Comparison of ENCODE assay signal across 8 cellular contexts in genomic region chr16:84672276-84673202, GRCh38. TPM values are rescaled to one million over a fixed set of nuclear protein-coding genes. Genes with fewer than 3 reads are reported as not detected.
DNase-seq lines count a peak whose midpoint lies in the region; ATAC-seq and TF ChIP-seq lines count a peak whose summit lies in the region.

No MANE protein-coding gene starts in this region.

- no peaks in the 10 kb centered on the region for H3K36me3 Mint-ChIP-seq in effector memory CD8-positive, alpha-beta T cell (ENCODE audit: insufficient read depth)
- H3K36me3 Mint-ChIP-seq in mesothelial cell of epicardium = no peaks in the 10 kb centered on the region

- no peak overlapping the region for H3K4me3 ChIP-seq in HEK293 (ENCODE audit: low read depth, low read length)

- no peaks in the 10 kb centered on the region for H3K36me3 ChIP-seq in HEK293 (ENCODE audit: control insufficient read depth in 2 of 2, insufficient read depth in 1 of 2, low read length in 2 of 2)

- ATAC-seq in effector memory CD8-positive, alpha-beta T cell (replicated peaks) = peak; percentile 96
- no peak for ATAC-seq in HG03439 (IDR thresholded peaks at IDR 0.05; ENCODE audit: unreplicated experiment)

- TF ChIP-seq CTCF in HEK293 (tag by site-specific recombination; IDR thresholded peaks at IDR 0.05) (peak; percentile 70), mesothelial cell of epicardium (IDR thresholded peaks at IDR 0.05; ENCODE audit: unreplicated experiment) (peak; percentile 76)

- H3K27ac ChIP-seq in HEK293 (ENCODE audit: extremely low read depth, low read depth, low read length) = no peak overlapping the region

- POLR2A ChIA-PET in HEK293 (lab: Yijun Ruan, JAX) = interaction anchor here (0.5 to 1.0 kb wide), 5 partner anchors 9 to 313 kb away, joined by 3 to 7 read pairs (median 4); partner anchors contain the start of gene CRISPLD2

- DNase-seq in COR-L47 (lab: John Stamatoyannopoulos, UW) = peak; percentile 56
- peak; percentile 68 to 81 for DNase-seq in NOMO-1 (lab: John Stamatoyannopoulos, UW; ENCODE audit: unreplicated experiment in 2 of 2)
- peak; percentile 41 to 79 (median 78) for DNase-seq in activated CD8-positive, alpha-beta memory T cell treated with anti-CD3 and anti-CD28 coated beads for 48 hours (ENCODE audit: low read depth in 2 of 3, low spot score in 2 of 3)
- DNase-seq in effector memory CD8-positive, alpha-beta T cell = peak; percentile 77 to 80 (median 79)
- peak; percentile 60 to 81 for DNase-seq in mesothelial cell of epicardium (ENCODE audit: low spot score in 2 of 2, unreplicated experiment in 2 of 2)
- DNase-seq in stimulated activated CD8-positive, alpha-beta memory T cell treated with anti-CD3 and anti-CD28 coated beads, Interleukin-4, amount 100 ng/mL, for 4 hours (ENCODE audit: low read depth in 2 of 2, low spot score in 1 of 2) = peak; percentile 52 to 78

- CTCF ChIA-PET in HEK293 (lab: Yijun Ruan, JAX) = interaction anchor here (0.7 to 4.0 kb wide), 39 partner anchors 9 to 833 kb away, joined by 3 to 75 read pairs (median 4); partner anchors contain the start of gene KLHL36

- H3K27ac Mint-ChIP-seq in effector memory CD8-positive, alpha-beta T cell = no peak overlapping the region
- H3K27ac Mint-ChIP-seq in mesothelial cell of epicardium = no peak overlapping the region

- H3K4me3 Mint-ChIP-seq in effector memory CD8-positive, alpha-beta T cell = no peak overlapping the region
- no peak overlapping the region for H3K4me3 Mint-ChIP-seq in mesothelial cell of epicardium

- peaks cover 4 to 8% of the 10 kb centered on the region in 2 donors for H3K4me1 Mint-ChIP-seq in effector memory CD8-positive, alpha-beta T cell (ENCODE audit: low read depth in 2 of 2)
- H3K4me1 Mint-ChIP-seq in mesothelial cell of epicardium = no peaks in the 10 kb centered on the region

- H3K9me3 ChIP-seq in HEK293 (ENCODE audit: control insufficient read depth, insufficient read depth, low read depth, low read length) = no peaks in the 10 kb centered on the region

- H3K9me3 Mint-ChIP-seq in effector memory CD8-positive, alpha-beta T cell = no peaks in the 10 kb centered on the region
- no peaks in the 10 kb centered on the region for H3K9me3 Mint-ChIP-seq in mesothelial cell of epicardium

- no peaks in the 10 kb centered on the region for H3K4me1 ChIP-seq in HEK293 (ENCODE audit: control insufficient read depth, insufficient read depth, low read length)

- H3K27me3 Mint-ChIP-seq in effector memory CD8-positive, alpha-beta T cell = peaks cover 0 to 8% of the 10 kb centered on the region in 2 donors
- H3K27me3 Mint-ChIP-seq in mesothelial cell of epicardium (ENCODE audit: low read depth) = peaks cover 2% of the 10 kb centered on the region

TF ChIP-seq in HEK293, 187 proteins besides CTCF, POLR2A, EP300 and RAD21 (continues in another document):
- no peak for TF ChIP-seq ZBTB6 (tag by site-specific recombination; IDR thresholded peaks at IDR 0.05)
- peak; percentile 76 for TF ChIP-seq GLIS1 (tag by site-specific recombination; IDR thresholded peaks at IDR 0.05)
- no peak for TF ChIP-seq ZNF174 (tag by site-specific recombination; IDR thresholded peaks at IDR 0.05)
- TF ChIP-seq ZNF660 (tag by site-specific recombination; IDR thresholded peaks at IDR 0.05) = peak; percentile 37; the same call in 1 of the 2 replicates
- TF ChIP-seq ZNF184 (tag by site-specific recombination; IDR thresholded peaks at IDR 0.05) = no peak
- TF ChIP-seq, protein P1, sequence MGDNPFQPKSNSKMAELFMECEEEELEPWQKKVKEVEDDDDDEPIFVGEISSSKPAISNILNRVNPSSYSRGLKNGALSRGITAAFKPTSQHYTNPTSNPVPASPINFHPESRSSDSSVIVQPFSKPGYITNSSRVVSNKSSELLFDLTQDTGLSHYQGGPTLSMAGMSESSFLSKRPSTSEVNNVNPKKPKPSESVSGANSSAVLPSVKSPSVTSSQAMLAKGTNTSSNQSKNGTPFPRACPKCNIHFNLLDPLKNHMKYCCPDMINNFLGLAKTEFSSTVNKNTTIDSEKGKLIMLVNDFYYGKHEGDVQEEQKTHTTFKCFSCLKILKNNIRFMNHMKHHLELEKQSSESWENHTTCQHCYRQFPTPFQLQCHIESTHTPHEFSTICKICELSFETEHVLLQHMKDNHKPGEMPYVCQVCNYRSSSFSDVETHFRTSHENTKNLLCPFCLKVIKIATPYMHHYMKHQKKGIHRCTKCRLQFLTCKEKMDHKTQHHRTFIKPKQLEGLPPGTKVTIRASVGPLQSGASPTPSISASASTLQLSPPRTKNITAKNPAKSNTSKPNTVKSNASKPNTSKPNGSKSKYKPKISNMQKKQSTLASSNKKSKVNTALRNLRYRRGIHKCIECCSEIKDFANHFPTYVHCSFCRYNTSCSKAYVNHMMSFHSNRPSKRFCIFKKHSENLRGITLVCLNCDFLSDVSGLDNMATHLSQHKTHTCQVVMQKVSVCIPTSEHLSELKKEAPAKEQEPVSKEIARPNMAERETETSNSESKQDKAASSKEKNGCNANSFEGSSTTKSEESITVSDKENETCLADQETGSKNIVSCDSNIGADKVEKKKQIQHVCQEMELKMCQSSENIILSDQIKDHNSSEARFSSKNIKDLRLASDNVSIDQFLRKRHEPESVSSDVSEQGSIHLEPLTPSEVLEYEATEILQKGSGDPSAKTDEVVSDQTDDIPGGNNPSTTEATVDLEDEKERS (tag by site-specific recombination; IDR thresholded peaks at IDR 0.05) = no peak
- TF ChIP-seq KLF7 (tag by site-specific recombination; IDR thresholded peaks at IDR 0.05; ENCODE audit: borderline replicate concordance) = no peak
- TF ChIP-seq, protein P2, sequence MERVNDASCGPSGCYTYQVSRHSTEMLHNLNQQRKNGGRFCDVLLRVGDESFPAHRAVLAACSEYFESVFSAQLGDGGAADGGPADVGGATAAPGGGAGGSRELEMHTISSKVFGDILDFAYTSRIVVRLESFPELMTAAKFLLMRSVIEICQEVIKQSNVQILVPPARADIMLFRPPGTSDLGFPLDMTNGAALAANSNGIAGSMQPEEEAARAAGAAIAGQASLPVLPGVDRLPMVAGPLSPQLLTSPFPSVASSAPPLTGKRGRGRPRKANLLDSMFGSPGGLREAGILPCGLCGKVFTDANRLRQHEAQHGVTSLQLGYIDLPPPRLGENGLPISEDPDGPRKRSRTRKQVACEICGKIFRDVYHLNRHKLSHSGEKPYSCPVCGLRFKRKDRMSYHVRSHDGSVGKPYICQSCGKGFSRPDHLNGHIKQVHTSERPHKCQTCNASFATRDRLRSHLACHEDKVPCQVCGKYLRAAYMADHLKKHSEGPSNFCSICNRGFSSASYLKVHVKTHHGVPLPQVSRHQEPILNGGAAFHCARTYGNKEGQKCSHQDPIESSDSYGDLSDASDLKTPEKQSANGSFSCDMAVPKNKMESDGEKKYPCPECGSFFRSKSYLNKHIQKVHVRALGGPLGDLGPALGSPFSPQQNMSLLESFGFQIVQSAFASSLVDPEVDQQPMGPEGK (tag by site-specific recombination; IDR thresholded peaks at IDR 0.05) = no peak
- no peak for TF ChIP-seq ZNF747 (tag by site-specific recombination; IDR thresholded peaks at IDR 0.05)
- TF ChIP-seq ZNF707 (tag by site-specific recombination; IDR thresholded peaks at IDR 0.05) = no peak
- TF ChIP-seq ZNF48 (tag by site-specific recombination; IDR thresholded peaks at IDR 0.05) = no peak
- TF ChIP-seq ZNF692 (tag by site-specific recombination; IDR thresholded peaks at IDR 0.05) = no peak

RNA-seq across cellular contexts. Expression of gene KLHL36, which starts 24.2 kb away (rescaled TPM):
- 44.9 to 51.6 TPM (median 46.9 TPM) in 3 replicates for total RNA-seq in mesothelial cell of epicardium

RNA-seq across cellular contexts. Expression of gene USP10, which starts 27.3 kb away (rescaled TPM):
- 118 to 128 TPM (median 124 TPM) in 3 replicates for total RNA-seq in mesothelial cell of epicardium

RNA-seq across cellular contexts. Expression of gene COTL1, which starts 54.7 kb away (rescaled TPM):
- 106 to 116 TPM (median 106 TPM) in 3 replicates for total RNA-seq in mesothelial cell of epicardium
